In the genomic region with DNA sequence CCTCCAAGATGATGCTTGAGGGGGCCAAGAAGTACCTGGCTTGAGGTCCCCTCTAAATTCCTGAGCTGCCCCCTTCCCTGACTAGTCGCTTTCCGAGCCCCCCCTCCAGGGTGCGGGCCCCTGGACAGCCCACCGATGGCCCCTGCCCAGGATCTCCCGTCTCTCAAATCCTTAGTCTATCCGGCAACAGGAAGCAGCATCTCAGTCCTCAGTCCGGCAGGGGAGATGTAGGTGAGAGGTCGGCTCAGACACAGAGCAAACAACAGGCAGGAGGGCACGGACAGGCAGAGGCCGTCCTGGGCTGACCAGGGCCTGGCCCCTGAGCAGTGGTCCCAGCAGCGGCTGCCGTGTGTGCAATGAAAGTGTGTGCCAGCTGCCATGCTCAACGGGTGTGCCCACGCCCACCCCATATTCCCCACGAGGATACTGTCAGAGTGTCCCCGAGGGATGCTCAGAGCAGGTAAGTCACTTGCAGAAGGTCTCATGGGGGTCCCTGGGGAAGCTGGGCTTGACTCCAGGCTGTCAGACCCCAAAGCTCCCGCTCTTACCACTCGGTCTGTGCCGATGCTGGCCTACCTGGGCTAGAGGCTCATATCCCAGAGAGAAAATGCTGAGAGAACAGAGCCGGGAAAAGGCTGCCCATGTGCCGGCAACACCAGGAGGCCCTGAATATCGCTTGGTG, we compare ENCODE assay signal across 1 cellular context.
TF ChIP-seq lines count a peak whose summit lies in the region.

No MANE protein-coding gene starts in this region.

TF ChIP-seq in HepG2, 621 proteins besides CTCF, POLR2A, EP300 and RAD21 (continues in another document):
- TF ChIP-seq BORCS8-MEF2B (CRISPR knock-in tag; IDR thresholded peaks at IDR 0.05) (0 out of 2 replicates have a peak, but pooled peaks have one; percentile 54), FOXA3 (CRISPR knock-in tag; IDR thresholded peaks at IDR 0.05) (peak; percentile 30; the same call in 1 of the 2 replicates), HIC2 (CRISPR knock-in tag; IDR thresholded peaks at IDR 0.05; ENCODE audit: low read depth) (peak; percentile 75; the same call in 1 of the 2 replicates), ZNF678 (CRISPR knock-in tag; IDR thresholded peaks at IDR 0.05) (no peak), ATF3 (CRISPR knock-in tag; IDR thresholded peaks at IDR 0.05) (no peak), HDAC2 (CRISPR knock-in tag; IDR thresholded peaks at IDR 0.05) (0 out of 2 replicates have a peak, but pooled peaks have one; percentile 18), SALL1 (CRISPR knock-in tag; IDR thresholded peaks at IDR 0.05) (peak; percentile 58; the same call in 1 of the 2 replicates), NFKB2 (CRISPR knock-in tag; IDR thresholded peaks at IDR 0.05; ENCODE audit: borderline replicate concordance) (no peak), ATF1 (CRISPR knock-in tag; IDR thresholded peaks at IDR 0.05) (no peak), KLF15 (CRISPR knock-in tag; IDR thresholded peaks at IDR 0.05; ENCODE audit: borderline replicate concordance) (no peak), ZUFSP (CRISPR knock-in tag; IDR thresholded peaks at IDR 0.05; ENCODE audit: borderline replicate concordance) (no peak), MIER3 (CRISPR knock-in tag; IDR thresholded peaks at IDR 0.05; ENCODE audit: borderline replicate concordance) (no peak), GATAD2A (CRISPR knock-in tag; IDR thresholded peaks at IDR 0.05) (peak; percentile 33; the same call in 1 of the 2 replicates), ATM (IDR thresholded peaks at IDR 0.05; ENCODE audit: borderline replicate concordance) (no peak), RARA (CRISPR knock-in tag; IDR thresholded peaks at IDR 0.05) (peak; percentile 72), MED1 (CRISPR knock-in tag; IDR thresholded peaks at IDR 0.05) (peak; percentile 91), ZNF639 (CRISPR knock-in tag; conservative IDR thresholded peaks at IDR 0.05) (no peak), MEIS2 (CRISPR knock-in tag; IDR thresholded peaks at IDR 0.05) (peak; percentile 59; the same call in 1 of the 2 replicates), ARID4A (CRISPR knock-in tag; IDR thresholded peaks at IDR 0.05; ENCODE audit: borderline replicate concordance) (no peak), ZNF225 (CRISPR knock-in tag; IDR thresholded peaks at IDR 0.05) (no peak), SAP130 (CRISPR knock-in tag; IDR thresholded peaks at IDR 0.05; ENCODE audit: low read depth) (peak; percentile 35; the same call in 1 of the 2 replicates), TEAD3 (CRISPR knock-in tag; optimal IDR thresholded peaks at IDR 0.05; ENCODE audit: borderline replicate concordance) (peak; percentile 4), ZHX2 (IDR thresholded peaks at IDR 0.05; ENCODE audit: low read depth) (no peak), ZHX2 (CRISPR knock-in tag; IDR thresholded peaks at IDR 0.05; ENCODE audit: borderline replicate concordance) (no peak)
- TF ChIP-seq, protein P1, sequence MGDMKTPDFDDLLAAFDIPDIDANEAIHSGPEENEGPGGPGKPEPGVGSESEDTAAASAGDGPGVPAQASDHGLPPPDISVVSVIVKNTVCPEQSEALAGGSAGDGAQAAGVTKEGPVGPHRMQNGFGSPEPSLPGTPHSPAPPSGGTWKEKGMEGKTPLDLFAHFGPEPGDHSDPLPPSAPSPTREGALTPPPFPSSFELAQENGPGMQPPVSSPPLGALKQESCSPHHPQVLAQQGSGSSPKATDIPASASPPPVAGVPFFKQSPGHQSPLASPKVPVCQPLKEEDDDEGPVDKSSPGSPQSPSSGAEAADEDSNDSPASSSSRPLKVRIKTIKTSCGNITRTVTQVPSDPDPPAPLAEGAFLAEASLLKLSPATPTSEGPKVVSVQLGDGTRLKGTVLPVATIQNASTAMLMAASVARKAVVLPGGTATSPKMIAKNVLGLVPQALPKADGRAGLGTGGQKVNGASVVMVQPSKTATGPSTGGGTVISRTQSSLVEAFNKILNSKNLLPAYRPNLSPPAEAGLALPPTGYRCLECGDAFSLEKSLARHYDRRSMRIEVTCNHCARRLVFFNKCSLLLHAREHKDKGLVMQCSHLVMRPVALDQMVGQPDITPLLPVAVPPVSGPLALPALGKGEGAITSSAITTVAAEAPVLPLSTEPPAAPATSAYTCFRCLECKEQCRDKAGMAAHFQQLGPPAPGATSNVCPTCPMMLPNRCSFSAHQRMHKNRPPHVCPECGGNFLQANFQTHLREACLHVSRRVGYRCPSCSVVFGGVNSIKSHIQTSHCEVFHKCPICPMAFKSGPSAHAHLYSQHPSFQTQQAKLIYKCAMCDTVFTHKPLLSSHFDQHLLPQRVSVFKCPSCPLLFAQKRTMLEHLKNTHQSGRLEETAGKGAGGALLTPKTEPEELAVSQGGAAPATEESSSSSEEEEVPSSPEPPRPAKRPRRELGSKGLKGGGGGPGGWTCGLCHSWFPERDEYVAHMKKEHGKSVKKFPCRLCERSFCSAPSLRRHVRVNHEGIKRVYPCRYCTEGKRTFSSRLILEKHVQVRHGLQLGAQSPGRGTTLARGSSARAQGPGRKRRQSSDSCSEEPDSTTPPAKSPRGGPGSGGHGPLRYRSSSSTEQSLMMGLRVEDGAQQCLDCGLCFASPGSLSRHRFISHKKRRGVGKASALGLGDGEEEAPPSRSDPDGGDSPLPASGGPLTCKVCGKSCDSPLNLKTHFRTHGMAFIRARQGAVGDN (CRISPR knock-in tag; IDR thresholded peaks at IDR 0.05), result peak; percentile 98
- TF ChIP-seq, protein P2, sequence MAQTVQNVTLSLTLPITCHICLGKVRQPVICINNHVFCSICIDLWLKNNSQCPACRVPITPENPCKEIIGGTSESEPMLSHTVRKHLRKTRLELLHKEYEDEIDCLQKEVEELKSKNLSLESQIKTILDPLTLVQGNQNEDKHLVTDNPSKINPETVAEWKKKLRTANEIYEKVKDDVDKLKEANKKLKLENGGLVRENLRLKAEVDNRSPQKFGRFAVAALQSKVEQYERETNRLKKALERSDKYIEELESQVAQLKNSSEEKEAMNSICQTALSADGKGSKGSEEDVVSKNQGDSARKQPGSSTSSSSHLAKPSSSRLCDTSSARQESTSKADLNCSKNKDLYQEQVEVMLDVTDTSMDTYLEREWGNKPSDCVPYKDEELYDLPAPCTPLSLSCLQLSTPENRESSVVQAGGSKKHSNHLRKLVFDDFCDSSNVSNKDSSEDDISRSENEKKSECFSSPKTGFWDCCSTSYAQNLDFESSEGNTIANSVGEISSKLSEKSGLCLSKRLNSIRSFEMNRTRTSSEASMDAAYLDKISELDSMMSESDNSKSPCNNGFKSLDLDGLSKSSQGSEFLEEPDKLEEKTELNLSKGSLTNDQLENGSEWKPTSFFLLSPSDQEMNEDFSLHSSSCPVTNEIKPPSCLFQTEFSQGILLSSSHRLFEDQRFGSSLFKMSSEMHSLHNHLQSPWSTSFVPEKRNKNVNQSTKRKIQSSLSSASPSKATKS (CRISPR knock-in tag; IDR thresholded peaks at IDR 0.05), result no peak
